In genomic region chr16:30697264-30698138, GRCh38 we compare ENCODE assay signal across 8 cellular contexts. TPM values are rescaled to one million over a fixed set of nuclear protein-coding genes. Genes with fewer than 3 reads are reported as not detected.
A peak's percentile ranks its signal among the peaks of the same experiment; 100 is the strongest.
DNase-seq lines count a peak whose midpoint lies in the region; ATAC-seq and TF ChIP-seq lines count a peak whose summit lies in the region.

No MANE protein-coding gene starts in this region.

- peak; percentile 72 for DNase-seq in NCI-H1436 treated with DMSO at 0.1 percent for 48 hours (lab: John Stamatoyannopoulos, UW)
- no peak for DNase-seq in NCI-H1436 (lab: John Stamatoyannopoulos, UW)
- DNase-seq in activated CD8-positive, alpha-beta T cell treated with anti-CD3 and anti-CD28 coated beads, Interleukin-2, amount 10 ng/mL, durations not matched to agents 7 days and 5 days, result no peak
- no peak for DNase-seq in heart right ventricle
- peak; percentile 99 for DNase-seq in prostate gland (ENCODE audit: low spot score)
- DNase-seq in dermis blood vessel endothelial cell, result no peak

- H3K36me3 Mint-ChIP-seq in activated CD8-positive, alpha-beta T cell treated with anti-CD3 and anti-CD28 coated beads, Interleukin-2, amount 10 ng/mL, durations not matched to agents 7 days and 5 days (ENCODE audit: low read depth), result peaks cover 23% of the 10 kb centered on the region

- H3K27ac ChIP-seq in KOPT-K1 (ENCODE audit: low read depth, low read length, poor library complexity, severe bottlenecking), result peak overlapping the region; percentile 98
- peak overlapping the region; percentile 97 to 100 (median 100) for H3K27ac ChIP-seq in heart right ventricle
- peak overlapping the region; percentile 99 for H3K27ac ChIP-seq in prostate gland

- peaks cover 48% of the 10 kb centered on the region for H3K4me1 Mint-ChIP-seq in activated CD8-positive, alpha-beta T cell treated with anti-CD3 and anti-CD28 coated beads, Interleukin-2, amount 10 ng/mL, durations not matched to agents 7 days and 5 days (ENCODE audit: low read depth)

- ATAC-seq in GM21423 (IDR thresholded peaks at IDR 0.05; ENCODE audit: unreplicated experiment) (peak; percentile 87), heart right ventricle (peak; percentile 92 to 97 (median 95))
- ATAC-seq in activated CD8-positive, alpha-beta T cell treated with anti-CD3 and anti-CD28 coated beads, Interleukin-2, amount 10 ng/mL, durations not matched to agents 7 days and 5 days, result peak; percentile 88

- peak overlapping the region; percentile 97 for H3K4me3 Mint-ChIP-seq in activated CD8-positive, alpha-beta T cell treated with anti-CD3 and anti-CD28 coated beads, Interleukin-2, amount 10 ng/mL, durations not matched to agents 7 days and 5 days

- H3K27me3 Mint-ChIP-seq in activated CD8-positive, alpha-beta T cell treated with anti-CD3 and anti-CD28 coated beads, Interleukin-2, amount 10 ng/mL, durations not matched to agents 7 days and 5 days (ENCODE audit: low read depth), result no peaks in the 10 kb centered on the region

- intact Hi-C loops in heart right ventricle (cut with DNase I), result loop anchor here in 4 of 10 donors (1.0 to 10.0 kb wide), 5 partner anchors 39 to 165 kb away; partner anchors contain the start of genes FBRS (in 4 of the 4), PHKG2 (in 1 of the 4) and ZNF747 (in 1 of the 4)
- intact Hi-C loops in prostate gland (cut with DNase I), result loop anchor here (5.0 kb wide), 1 partner anchor 40 kb away; the partner anchor contains the start of gene FBRS

- H3K4me1 ChIP-seq in heart right ventricle (peaks cover 0 to 48% (median 31%) of the 10 kb centered on the region in 9 donors), prostate gland (replicated peaks) (peaks cover 10% of the 10 kb centered on the region)

- H3K4me3 ChIP-seq in heart right ventricle, result peak overlapping the region in 9 of 10 donors; percentile 84 to 100 (median 95)
- peak overlapping the region; percentile 97 for H3K4me3 ChIP-seq in prostate gland

- WGBS in heart right ventricle, 2 donors, result 13 to 14% methylated on average over 26 of the region's 26 CpGs
- 8% methylated on average over 26 of the region's 26 CpGs for WGBS in prostate gland

- H3K36me3 ChIP-seq in KOPT-K1 (ENCODE audit: insufficient read depth, low read length) (peaks cover 28% of the 10 kb centered on the region), heart right ventricle (peaks cover 0 to 28% (median 18%) of the 10 kb centered on the region in 9 donors), prostate gland (peaks cover 3 to 13% of the 10 kb centered on the region in 2 donors)

- no peak for TF ChIP-seq POLR2A in prostate gland (IDR thresholded peaks at IDR 0.05)

- H3K27me3 ChIP-seq in heart right ventricle, result no peaks in the 10 kb centered on the region
- no peaks in the 10 kb centered on the region for H3K27me3 ChIP-seq in prostate gland (replicated peaks; ENCODE audit: insufficient read depth)

- H3K9me3 Mint-ChIP-seq in activated CD8-positive, alpha-beta T cell treated with anti-CD3 and anti-CD28 coated beads, Interleukin-2, amount 10 ng/mL, durations not matched to agents 7 days and 5 days (ENCODE audit: insufficient read depth), result no peaks in the 10 kb centered on the region

- H3K27ac Mint-ChIP-seq in activated CD8-positive, alpha-beta T cell treated with anti-CD3 and anti-CD28 coated beads, Interleukin-2, amount 10 ng/mL, durations not matched to agents 7 days and 5 days, result peak overlapping the region; percentile 99

- CTCF ChIA-PET in activated CD8-positive, alpha-beta T cell treated with anti-CD3 and anti-CD28 coated beads, Interleukin-2, amount 10 ng/mL, durations not matched to agents 7 days and 5 days (lab: Charles Lee), result interaction anchor here (0.6 to 8.2 kb wide), 12 partner anchors 31 to 117 kb away, joined by 3 to 129 read pairs (median 6); partner anchors contain the start of genes FBRS, PRR14 and ZNF689

- TF ChIP-seq CTCF in heart right ventricle (IDR thresholded peaks at IDR 0.05) (no peak), prostate gland (IDR thresholded peaks at IDR 0.05) (no peak)

- POLR2A ChIA-PET in activated CD8-positive, alpha-beta T cell treated with anti-CD3 and anti-CD28 coated beads, Interleukin-2, amount 10 ng/mL, durations not matched to agents 7 days and 5 days (lab: Charles Lee), result interaction anchor here (0.7 to 6.8 kb wide), 7 partner anchors 37 to 177 kb away, joined by 3 to 72 read pairs (median 5); partner anchors contain the start of genes FBRS, PHKG2, PRR14 and ZNF688

- H3K9me3 ChIP-seq in KOPT-K1 (ENCODE audit: insufficient read depth, low read length, poor library complexity, severe bottlenecking) (no peaks in the 10 kb centered on the region), heart right ventricle (no peaks in the 10 kb centered on the region), prostate gland (no peaks in the 10 kb centered on the region)

RNA-seq across cellular contexts. Expression of gene SRCAP, which starts 1.5 kb away (rescaled TPM):
- total RNA-seq in activated CD8-positive, alpha-beta T cell treated with anti-CD3 and anti-CD28 coated beads, Interleukin-2, amount 10 ng/mL, durations not matched to agents 7 days and 5 days, result 10 to 100 TPM; 75.2 to 76.0 TPM
- total RNA-seq in heart right ventricle, result 10 to 100 TPM; 40.1 to 60.6 (median 46.7) TPM
- polyA plus RNA-seq in heart right ventricle, result 10 to 100 TPM in 1 of 2 donors, 1 to 10 TPM in 1; 2.6 to 26.3 TPM
- total RNA-seq in prostate gland, result 10 to 100 TPM; 42.8 to 79.0 TPM
- 44.1 and 69.1 TPM in 2 replicates for total RNA-seq in dermis blood vessel endothelial cell

RNA-seq across cellular contexts. Expression of gene FBRS, which starts 39.3 kb away (rescaled TPM):
- total RNA-seq in activated CD8-positive, alpha-beta T cell treated with anti-CD3 and anti-CD28 coated beads, Interleukin-2, amount 10 ng/mL, durations not matched to agents 7 days and 5 days, result 100 to 1,000 TPM in 1 of 2 experiments, 10 to 100 TPM in 1; 85.2 to 100 TPM
- total RNA-seq in heart right ventricle (10 to 100 TPM; 24.6 to 38.5 (median 27.5) TPM), prostate gland (100 to 1,000 TPM in 1 of 2 donors, 10 to 100 TPM in 1; 49.0 to 106 TPM), dermis blood vessel endothelial cell (20.6 and 20.7 TPM in 2 replicates)
- 10 to 100 TPM; 30.5 to 40.2 TPM for polyA plus RNA-seq in heart right ventricle

RNA-seq across cellular contexts. Expression of gene PRR14, which starts 46.7 kb away (rescaled TPM):
- total RNA-seq in activated CD8-positive, alpha-beta T cell treated with anti-CD3 and anti-CD28 coated beads, Interleukin-2, amount 10 ng/mL, durations not matched to agents 7 days and 5 days, result 10 to 100 TPM; 87.6 to 91.4 TPM
- total RNA-seq in heart right ventricle (10 to 100 TPM in 9 of 10 donors, 1 to 10 TPM in 1; 9.9 to 23.9 (median 16.7) TPM), prostate gland (10 to 100 TPM; 37.5 to 66.7 TPM), dermis blood vessel endothelial cell (8.0 and 14.4 TPM in 2 replicates)
- polyA plus RNA-seq in heart right ventricle, result 10 to 100 TPM; 26.8 to 58.1 TPM

RNA-seq across cellular contexts. Expression of gene PHKG2, which starts 50.7 kb away (rescaled TPM):
- 10 to 100 TPM; 42.1 to 43.7 TPM for total RNA-seq in activated CD8-positive, alpha-beta T cell treated with anti-CD3 and anti-CD28 coated beads, Interleukin-2, amount 10 ng/mL, durations not matched to agents 7 days and 5 days
- total RNA-seq in heart right ventricle (10 to 100 TPM; 12.1 to 21.3 (median 15.0) TPM), prostate gland (10 to 100 TPM; 37.2 to 45.2 TPM), dermis blood vessel endothelial cell (20.1 and 21.4 TPM in 2 replicates)
- polyA plus RNA-seq in heart right ventricle, result 10 to 100 TPM; 29.1 to 40.7 TPM

Comparison
In these comparisons a context has a peak if more than half of its experiments do, and no peak if none do; other contexts are left out.
1. DNase-seq: peak in NCI-H1436 treated with DMSO at 0.1 percent for 48 hours (single experiment) and prostate gland (single experiment); none in NCI-H1436 (single experiment), activated CD8-positive, alpha-beta T cell treated with anti-CD3 and anti-CD28 coated beads, Interleukin-2, amount 10 ng/mL, durations not matched to agents 7 days and 5 days (single experiment), heart right ventricle (0 of 2) and dermis blood vessel endothelial cell (single experiment).
2. Peak in every context shown above with its lines, with median percentiles within 50 percentile points of each other: ATAC-seq and H3K27ac ChIP-seq.